ENCODE assay signal across 20 cellular contexts in genomic region chr11:123856444-123856843, GRCh38. TPM values are rescaled to one million over a fixed set of nuclear protein-coding genes. Genes with fewer than 3 reads are reported as not detected.
DNase-seq lines count a peak whose midpoint lies in the region; TF ChIP-seq lines count a peak whose summit lies in the region.
"Had no signal": no experiment of that assay in that cellular context is flagged by ENCODE, and none has a peak within 500 bp of the region (broad histone marks: within the 10 kb centered on the region; RNA-seq: fewer than 3 reads in every experiment).

No MANE protein-coding gene starts in this region.

- TF ChIP-seq CTCF in mammary epithelial cell (conservative IDR thresholded peaks at IDR 0.05 in 1 of 2, IDR thresholded peaks at IDR 0.05 in 1 of 2; ENCODE audit: extremely low read depth in 1 of 2, insufficient read depth in 1 of 2, low read depth in 1 of 2, low read length in 2 of 2): no peak
- no peak for TF ChIP-seq CTCF in epithelial cell of esophagus (IDR thresholded peaks at IDR 0.05; ENCODE audit: insufficient read depth, low read depth, low read length, missing control alignments)
- no peak for TF ChIP-seq CTCF in right atrium auricular region (IDR thresholded peaks at IDR 0.05)
- TF ChIP-seq CTCF in coronary artery (IDR thresholded peaks at IDR 0.05): no peak

- CTCF ChIA-PET in mammary epithelial cell (lab: Charles Lee; ENCODE audit: low non-redundant PET): no interaction called here

- H3K9me3 ChIP-seq in mammary epithelial cell (replicated peaks; ENCODE audit: insufficient read depth, low read length): no peaks in the 10 kb centered on the region
- no peaks in the 10 kb centered on the region for H3K9me3 ChIP-seq in right atrium auricular region

- no TSS peak for BruUV-seq in mammary epithelial cell (replicated peaks; lab: Mats Ljungman, UMichigan)

- H3K36me3 ChIP-seq in mammary epithelial cell (ENCODE audit: insufficient read depth, low read length): no peaks in the 10 kb centered on the region
- no peaks in the 10 kb centered on the region for H3K36me3 ChIP-seq in right atrium auricular region
- H3K36me3 ChIP-seq: BLaER1 had no signal

- 37% methylated on average over 2 of the region's 2 CpGs for WGBS in mammary epithelial cell (ENCODE audit: low coverage, missing lambda C conversion rate)

- intact Hi-C loops in mammary epithelial cell (cut with micrococcal nuclease): no loop called here

- dilution Hi-C loops in mammary epithelial cell (cut with HindIII; ENCODE audit: low sequenced_read_pairs): no loop called here

- no peaks in the 10 kb centered on the region for H3K79me2 ChIP-seq in mammary epithelial cell (ENCODE audit: insufficient read depth, low read length)

- no peak overlapping the region for H3K4me2 ChIP-seq in mammary epithelial cell (ENCODE audit: insufficient read depth, low read depth, low read length)
- H3K4me2 ChIP-seq: BLaER1 had no signal

- H2AFZ ChIP-seq in mammary epithelial cell (ENCODE audit: low read depth, low read length): no peak overlapping the region

- H3K4me3 ChIP-seq in mammary epithelial cell (replicated peaks in 1 of 3; ENCODE audit: insufficient read depth in 1 of 3, low read depth in 2 of 3, low read length in 3 of 3): no peak overlapping the region
- H3K4me3 ChIP-seq in epithelial cell of esophagus (ENCODE audit: low read length): no peak overlapping the region
- H3K4me3 ChIP-seq in right atrium auricular region: no peak overlapping the region
- no peak overlapping the region for H3K4me3 ChIP-seq in coronary artery
- H3K4me3 ChIP-seq: BLaER1 had no signal

- H3K27ac ChIP-seq in mammary epithelial cell (ENCODE audit: insufficient read depth, low read depth, low read length) (no peak overlapping the region), right atrium auricular region (no peak overlapping the region), coronary artery (no peak overlapping the region)
- H3K27ac ChIP-seq: BLaER1 had no signal

- H3K27me3 ChIP-seq in mammary epithelial cell (ENCODE audit: insufficient read depth, low read length) (no peaks in the 10 kb centered on the region), right atrium auricular region (no peaks in the 10 kb centered on the region)
- H3K27me3 ChIP-seq: BLaER1 had no signal

- in situ Hi-C loops in mammary epithelial cell (cut with MboI; ENCODE audit: low sequenced_read_pairs in 2 of 2): no loop called here

- H4K20me1 ChIP-seq in mammary epithelial cell (ENCODE audit: insufficient read depth, low read length): no peaks in the 10 kb centered on the region
- H4K20me1 ChIP-seq: BLaER1 had no signal

- H3K9ac ChIP-seq in mammary epithelial cell (ENCODE audit: insufficient read depth, low read length): no peak overlapping the region
- H3K9ac ChIP-seq: BLaER1 had no signal

- DNase-seq in ELR (ENCODE audit: low read depth): peak; percentile 2
- peak; percentile 13 for DNase-seq in HT1080 (ENCODE audit: low read depth)
- DNase-seq in mammary epithelial cell: peak; percentile 45
- peak; percentile 81 for DNase-seq in epithelial cell of esophagus (ENCODE audit: low read depth)
- no peak for DNase-seq in stimulated activated CD4-positive, alpha-beta T cell treated with anti-CD3 and anti-CD28 coated beads, Interleukin-2, amount 100 ng/mL, for 48 hours
- no peak for DNase-seq in right atrium auricular region (ENCODE audit: low spot score)
- no peak for DNase-seq in NCI-H446 (lab: John Stamatoyannopoulos, UW)
- DNase-seq in coronary artery (ENCODE audit: low spot score): no peak
- DNase-seq: 8988T, DMS153, DMS79, GF-D8, GOT3, H9 had no signal

- H3K4me1 ChIP-seq in mammary epithelial cell (ENCODE audit: insufficient read depth, low read length): peaks cover 4% of the 10 kb centered on the region
- H3K4me1 ChIP-seq in right atrium auricular region: no peaks in the 10 kb centered on the region

RNA-seq across cellular contexts. Expression of gene TMEM225, which starts 29.0 kb away (rescaled TPM):
- total RNA-seq in HT1080 (2014; rRNA removed; shearing (Covaris generic)): not detected in 2 replicates
- polyA plus RNA-seq in HT1080 (2015; cell fraction: cytosol; rRNA removed): not detected in 2 replicates
- polyA plus RNA-seq in HT1080 (2015; cell fraction: nucleus; rRNA removed): not detected in 2 replicates
- total RNA-seq in mammary epithelial cell: not detected
- not detected for polyA plus RNA-seq in mammary epithelial cell
- polyA minus RNA-seq in mammary epithelial cell: not detected
- total RNA-seq in right atrium auricular region: not detected
- total RNA-seq: A673; CD4-positive, alpha-beta memory T cell; Daoy; H9 had no signal
- polyA plus RNA-seq: AG04450; CD14-positive monocyte; CD4-positive, alpha-beta memory T cell had no signal

RNA-seq across cellular contexts. Expression of gene OR8D4, which starts 45.5 kb away (rescaled TPM):
- total RNA-seq in HT1080 (2014; rRNA removed; shearing (Covaris generic)): not detected in 2 replicates
- polyA plus RNA-seq in HT1080 (2015; cell fraction: cytosol; rRNA removed): not detected in 2 replicates
- not detected in 2 replicates for polyA plus RNA-seq in HT1080 (2015; cell fraction: nucleus; rRNA removed)
- under 1 TPM in 1 of 2 donors, not detected in 1; 0.33 TPM for total RNA-seq in mammary epithelial cell
- not detected for polyA plus RNA-seq in mammary epithelial cell
- polyA minus RNA-seq in mammary epithelial cell: not detected
- total RNA-seq in right atrium auricular region: not detected
- total RNA-seq: A673; CD4-positive, alpha-beta memory T cell; Daoy; H9 had no signal
- polyA plus RNA-seq: AG04450; CD14-positive monocyte; CD4-positive, alpha-beta memory T cell had no signal

RNA-seq across cellular contexts. Expression of gene OR6M1, which starts 50.3 kb away (rescaled TPM):
- total RNA-seq in HT1080 (2014; rRNA removed; shearing (Covaris generic)): not detected in 2 replicates
- not detected in 2 replicates for polyA plus RNA-seq in HT1080 (2015; cell fraction: cytosol; rRNA removed)
- not detected in 2 replicates for polyA plus RNA-seq in HT1080 (2015; cell fraction: nucleus; rRNA removed)
- total RNA-seq in mammary epithelial cell (not detected), right atrium auricular region (not detected)
- polyA plus RNA-seq in mammary epithelial cell: not detected
- polyA minus RNA-seq in mammary epithelial cell: not detected
- total RNA-seq: A673; CD4-positive, alpha-beta memory T cell; Daoy; H9 had no signal
- polyA plus RNA-seq: AG04450; CD14-positive monocyte; CD4-positive, alpha-beta memory T cell had no signal

Comparison
In these comparisons a context has a peak if more than half of its experiments do, and no peak if none do; other contexts are left out.
1. DNase-seq: peak in ELR (single experiment), HT1080 (single experiment), mammary epithelial cell (single experiment) and epithelial cell of esophagus (single experiment); none in stimulated activated CD4-positive, alpha-beta T cell treated with anti-CD3 and anti-CD28 coated beads, Interleukin-2, amount 100 ng/mL, for 48 hours (0 of 2), right atrium auricular region (single experiment), NCI-H446 (0 of 2) and coronary artery (single experiment).